In genomic region chr14:41605550-41606248, GRCh38 we compare ENCODE assay signal across 8 cellular contexts. TPM values are rescaled to one million over a fixed set of nuclear protein-coding genes. Genes with fewer than 3 reads are reported as not detected.
A peak's percentile ranks its signal among the peaks of the same experiment; 100 is the strongest.
DNase-seq lines count a peak whose midpoint lies in the region; ATAC-seq, FAIRE-seq and TF ChIP-seq lines count a peak whose summit lies in the region.

No MANE protein-coding gene starts in this region.

- no peaks in the 10 kb centered on the region for H3K36me3 ChIP-seq in CD8-positive, alpha-beta T cell (ENCODE audit: insufficient read depth, low read length)
- H3K36me3 ChIP-seq in K562 (ENCODE audit: control insufficient read depth, insufficient read depth, low read length): no peaks in the 10 kb centered on the region

- H3K79me2 ChIP-seq in K562 (ENCODE audit: control insufficient read depth, insufficient read depth, low read length): no peaks in the 10 kb centered on the region

- POLR2A ChIA-PET in CD8-positive, alpha-beta T cell (lab: Charles Lee): no interaction called here
- POLR2A ChIA-PET in K562 (lab: Yijun Ruan, JAX): no interaction called here

- H2AFZ ChIP-seq in K562 (ENCODE audit: low read depth, low read length): no peak overlapping the region

- H3K27me3 ChIP-seq in CD8-positive, alpha-beta T cell (ENCODE audit: insufficient read depth, low read length): peaks cover 8% of the 10 kb centered on the region
- no peaks in the 10 kb centered on the region; a peak in 1 of 5 replicates for H3K27me3 ChIP-seq in K562 (ENCODE audit: control insufficient read depth in 2 of 2, insufficient read depth in 2 of 2, low read length in 2 of 2)

- peak overlapping the region; percentile 29 for H3K4me3 ChIP-seq in CD8-positive, alpha-beta T cell (ENCODE audit: low read depth, low read length)
- no peak overlapping the region for H3K4me3 ChIP-seq in K562

- H3K27ac Mint-ChIP-seq in CD8-positive, alpha-beta T cell: no peak overlapping the region

- H3K27me3 Mint-ChIP-seq in CD8-positive, alpha-beta T cell (ENCODE audit: low read depth): peaks cover 57% of the 10 kb centered on the region

- peaks cover 27% of the 10 kb centered on the region for H3K4me1 Mint-ChIP-seq in CD8-positive, alpha-beta T cell (ENCODE audit: low read depth)

- no peak for TF ChIP-seq CTCF in CD8-positive, alpha-beta T cell (IDR thresholded peaks at IDR 0.05)
- no peak for TF ChIP-seq CTCF in K562 (IDR thresholded peaks at IDR 0.05 in 2 of 3, conservative IDR thresholded peaks at IDR 0.05 in 1 of 3; ENCODE audit: insufficient read depth in 2 of 3, low read depth in 1 of 3, low read length in 3 of 3)

- in situ Hi-C loops in K562 (cut with MboI): no loop called here

- no peak overlapping the region for H3K9ac ChIP-seq in K562 (ENCODE audit: insufficient read depth in 1 of 2, low read depth in 2 of 2, low read length in 2 of 2)

- no peak for ATAC-seq in CD8-positive, alpha-beta T cell
- peak; percentile 12; the same call in 1 of the 3 replicates for ATAC-seq in K562
- no peak for ATAC-seq in HG03045 (IDR thresholded peaks at IDR 0.05; ENCODE audit: unreplicated experiment)
- ATAC-seq in HG02840 (IDR thresholded peaks at IDR 0.05; ENCODE audit: low FRiP score, unreplicated experiment): no peak

- H3K9me1 ChIP-seq in K562 (ENCODE audit: control insufficient read depth, insufficient read depth, low read length): no peaks in the 10 kb centered on the region

- no peak overlapping the region for H3K27ac ChIP-seq in CD8-positive, alpha-beta T cell (ENCODE audit: low read depth, low read length)
- H3K27ac ChIP-seq in K562 (ENCODE audit: extremely low read depth, low read depth, low read length): no peak overlapping the region

- CTCF ChIA-PET in CD8-positive, alpha-beta T cell (lab: Charles Lee): no interaction called here
- CTCF ChIA-PET in K562 (lab: Yijun Ruan, JAX; ENCODE audit: low intra/inter-chr PET ratio): no interaction called here

- no peak for DNase-seq in CD8-positive, alpha-beta T cell
- DNase-seq in NCI-H1092 treated with DMSO at 0.1 percent for 48 hours (lab: John Stamatoyannopoulos, UW): peak; percentile 96
- no peak for DNase-seq in K562 (ENCODE audit: extremely low read depth in 1 of 4, low spot score in 3 of 4)
- peak; percentile 18 for DNase-seq in kidney glomerular epithelial cell (lab: John Stamatoyannopoulos, UW)
- DNase-seq in superior temporal gyrus (ENCODE audit: extremely low spot score): peak; percentile 51
- DNase-seq in stimulated activated CD4-positive, alpha-beta T cell treated with anti-CD3 and anti-CD28 coated beads, Interleukin-4, amount 100 ng/mL, for 1 hour: no peak

- H3K36me3 Mint-ChIP-seq in CD8-positive, alpha-beta T cell: no peaks in the 10 kb centered on the region

- intact Hi-C loops in CD8-positive, alpha-beta T cell (cut with DNase I, micrococcal nuclease): no loop called here
- intact Hi-C loops in K562 (cut with micrococcal nuclease): no loop called here

- H3K9me3 Mint-ChIP-seq in CD8-positive, alpha-beta T cell: no peaks in the 10 kb centered on the region

- no peak for FAIRE-seq in K562 (lab: Jason Lieb, UNC)

- H3K4me2 ChIP-seq in K562 (ENCODE audit: insufficient read depth, low read length): 0 out of 2 replicates have a peak overlapping the region, but pooled peaks have one; percentile 11

- TF ChIP-seq RAD21 in K562 (CRISPR knock-in tag; conservative IDR thresholded peaks at IDR 0.05 in 1 of 2, IDR thresholded peaks at IDR 0.05 in 1 of 2): no peak

- no peaks in the 10 kb centered on the region for H4K20me1 ChIP-seq in K562 (replicated peaks; ENCODE audit: control insufficient read depth, insufficient read depth, low read length)

- 7% methylated on average over 23 of the region's 23 CpGs for WGBS in K562 (ENCODE audit: insufficient coverage, low coverage, missing lambda C conversion rate)

- H3K9me3 ChIP-seq in CD8-positive, alpha-beta T cell (ENCODE audit: low read length): no peaks in the 10 kb centered on the region
- no peaks in the 10 kb centered on the region for H3K9me3 ChIP-seq in K562 (replicated peaks; ENCODE audit: control insufficient read depth, insufficient read depth, low read depth, low read length)

- peaks cover 29% of the 10 kb centered on the region for H3K4me1 ChIP-seq in CD8-positive, alpha-beta T cell (ENCODE audit: insufficient read depth, low read length)
- H3K4me1 ChIP-seq in K562 (replicated peaks in 1 of 2; ENCODE audit: control insufficient read depth in 2 of 2, insufficient read depth in 2 of 2, low read length in 2 of 2): no peaks in the 10 kb centered on the region

- TF ChIP-seq POLR2A in K562 (conservative IDR thresholded peaks at IDR 0.05): no peak

- TF ChIP-seq EP300 in K562 (IDR thresholded peaks at IDR 0.05; ENCODE audit: low read length): no peak

- H3K4me3 Mint-ChIP-seq in CD8-positive, alpha-beta T cell: peak overlapping the region; percentile 68

- no TSS peak for BruUV-seq in K562 (replicated peaks; lab: Mats Ljungman, UMichigan)

TF ChIP-seq in K562, 482 proteins besides CTCF, POLR2A, EP300 and RAD21 (continues in another document):
- TF ChIP-seq TCF7 (IDR thresholded peaks at IDR 0.05; ENCODE audit: borderline replicate concordance): no peak
- TF ChIP-seq ZNF282 (CRISPR knock-in tag; IDR thresholded peaks at IDR 0.05): no peak
- TF ChIP-seq SAP30 (IDR thresholded peaks at IDR 0.05; ENCODE audit: borderline replicate concordance, insufficient read depth, low read depth, low read length, poor library complexity, severe bottlenecking): no peak
- TF ChIP-seq AFF4 (CRISPR knock-in tag; IDR thresholded peaks at IDR 0.05): no peak
- no peak for TF ChIP-seq KAT8 (IDR thresholded peaks at IDR 0.05; ENCODE audit: low read depth)
- TF ChIP-seq KAT2B (IDR thresholded peaks at IDR 0.05; ENCODE audit: low read depth, low read length): no peak
- TF ChIP-seq ZC3H11A (IDR thresholded peaks at IDR 0.05; ENCODE audit: low read depth, low read length): no peak
- TF ChIP-seq CREB5 (CRISPR knock-in tag; IDR thresholded peaks at IDR 0.05): no peak

RNA-seq across cellular contexts. Expression of gene LRFN5, which starts 1.0 kb away (rescaled TPM):
- not detected for total RNA-seq in CD8-positive, alpha-beta T cell
- 0.16 and 0.44 TPM in 2 replicates for total RNA-seq in K562 (2011; cell fraction: chromatin; rRNA removed; ENCODE audit: low replicate concordance)
- total RNA-seq in K562 (2011; cell fraction: nucleolus; rRNA removed): 0.13 and 0.17 TPM in 2 replicates
- total RNA-seq in K562 (2011; cell fraction: nucleoplasm; rRNA removed): 0.22 and 0.38 TPM in 2 replicates
- total RNA-seq in K562 (2014; rRNA removed) (0.08 and 0.27 TPM in 2 replicates), K562 (2014; rRNA removed; fragmentation: Illumina TruSeq; extraction: Trizol) (0.06 and 0.11 TPM in 2 replicates), K562 (2015; rRNA removed; fragmentation: Illumina TruSeq; extraction: Trizol) (0.11 and 0.15 TPM in 2 replicates), K562 (2021) (0.16 TPM in 2 replicates)
- polyA plus RNA-seq in K562 (2011; rRNA removed) (0.07 and 0.12 TPM in 2 replicates), K562 (2014; fragmentation: Illumina TruSeq; extraction: Trizol) (0.07 and 0.08 TPM in 2 replicates), K562 (2014; fragmentation: Nextera tagmentation; extraction: Ambion mirVana) (under 1 TPM in 1 of 2 experiments, not detected in 1; 0.01 TPM), K562 (2014; rRNA removed) (0.07 TPM in 1 of 2 replicates, not detected in the other)
- 0.01 and 0.09 TPM in 2 replicates for polyA plus RNA-seq in K562 (2011; cell fraction: cytosol; rRNA removed)
- 0.09 and 0.28 TPM in 2 replicates for polyA plus RNA-seq in K562 (2011; cell fraction: nucleus; rRNA removed)
- polyA plus RNA-seq in K562 (2012): 0.04 TPM in 1 of 2 replicates, not detected in the other
- 0.18 and 0.54 TPM in 2 replicates for polyA minus RNA-seq in K562 (2011; rRNA and poly(A)+ RNA removed)
- not detected in 2 replicates for polyA minus RNA-seq in K562 (2011; cell fraction: cytosol; rRNA and poly(A)+ RNA removed)
- polyA minus RNA-seq in K562 (2011; cell fraction: nucleus; rRNA and poly(A)+ RNA removed): 0.27 and 1.7 TPM in 2 replicates

Comparison
In these comparisons a context has a peak if more than half of its experiments do, and no peak if none do; other contexts are left out.
1. DNase-seq: peak in NCI-H1092 treated with DMSO at 0.1 percent for 48 hours (single experiment), kidney glomerular epithelial cell (single experiment) and superior temporal gyrus (single experiment); none in CD8-positive, alpha-beta T cell (0 of 7), K562 (0 of 4) and stimulated activated CD4-positive, alpha-beta T cell treated with anti-CD3 and anti-CD28 coated beads, Interleukin-4, amount 100 ng/mL, for 1 hour (single experiment).